Comparison of ENCODE assay signal across 24 cellular contexts in the genomic region with DNA sequence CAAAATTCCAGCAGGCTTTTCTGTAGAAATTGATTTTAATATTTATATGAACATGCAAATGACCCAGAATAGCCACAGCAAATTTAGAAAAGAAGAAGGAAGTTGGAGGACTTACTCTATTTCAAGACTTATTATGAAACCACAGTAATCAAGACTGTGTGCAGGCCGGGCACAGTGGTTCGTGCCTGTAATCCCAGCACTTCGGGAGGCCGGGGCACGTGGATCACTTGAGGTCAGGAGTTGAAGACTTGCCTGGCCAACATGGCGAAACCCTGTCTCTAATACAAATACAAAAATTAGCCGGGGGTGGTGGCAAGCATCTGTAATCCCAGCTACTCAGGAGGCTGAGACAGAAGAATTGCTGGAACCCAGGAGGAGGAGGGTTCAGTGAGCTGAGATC. TPM values are rescaled to one million over a fixed set of nuclear protein-coding genes. Genes with fewer than 3 reads are reported as not detected.
DNase-seq lines count a peak whose midpoint lies in the region; ATAC-seq and TF ChIP-seq lines count a peak whose summit lies in the region.
"Had no signal": no experiment of that assay in that cellular context is flagged by ENCODE, and none has a peak within 500 bp of the region (broad histone marks: within the 10 kb centered on the region; RNA-seq: fewer than 3 reads in every experiment).

No MANE protein-coding gene starts in this region.

- H3K9me3 Mint-ChIP-seq in memory B cell (no peaks in the 10 kb centered on the region), chondrocyte (ENCODE audit: low read depth) (no peaks in the 10 kb centered on the region), WTC11 (no peaks in the 10 kb centered on the region)
- H3K9me3 Mint-ChIP-seq: activated CD4-positive, alpha-beta memory T cell treated with anti-CD3 and anti-CD28 coated beads for 36 hours; activated naive CD8-positive, alpha-beta T cell treated with anti-CD3 and anti-CD28 coated beads for 36 hours; activated T-cell treated with anti-CD3 and anti-CD28 coated beads, Interleukin-2, amount 50 U/mL, for 4 hours; neural crest cell had no signal

- H3K27me3 Mint-ChIP-seq in memory B cell (peaks cover 8% of the 10 kb centered on the region), chondrocyte (ENCODE audit: low read depth) (peaks cover 32% of the 10 kb centered on the region), WTC11 (ENCODE audit: low read depth) (peaks cover 10% of the 10 kb centered on the region)

- POLR2A ChIA-PET in WTC11 (lab: Charles Lee): no interaction called here

- H3K4me1 Mint-ChIP-seq in memory B cell: peaks cover 19% of the 10 kb centered on the region
- no peaks in the 10 kb centered on the region for H3K4me1 Mint-ChIP-seq in chondrocyte (ENCODE audit: low read depth)
- no peaks in the 10 kb centered on the region for H3K4me1 Mint-ChIP-seq in WTC11

- no peak for TF ChIP-seq CTCF in NB4 (IDR thresholded peaks at IDR 0.05; ENCODE audit: low read depth, low read length)
- no peak for TF ChIP-seq CTCF in VCaP (conservative IDR thresholded peaks at IDR 0.05)
- TF ChIP-seq CTCF in chondrocyte (IDR thresholded peaks at IDR 0.05): no peak
- TF ChIP-seq CTCF in WTC11 (IDR thresholded peaks at IDR 0.05): no peak

- H3K4me3 Mint-ChIP-seq in memory B cell: peak overlapping the region; percentile 75
- no peak overlapping the region for H3K4me3 Mint-ChIP-seq in chondrocyte (ENCODE audit: unreplicated experiment)
- no peak overlapping the region for H3K4me3 Mint-ChIP-seq in WTC11
- H3K4me3 Mint-ChIP-seq: activated CD4-positive, alpha-beta memory T cell treated with anti-CD3 and anti-CD28 coated beads for 36 hours; activated naive CD8-positive, alpha-beta T cell treated with anti-CD3 and anti-CD28 coated beads for 36 hours; activated T-cell treated with anti-CD3 and anti-CD28 coated beads, Interleukin-2, amount 50 U/mL, for 4 hours; neural crest cell had no signal

- H3K36me3 Mint-ChIP-seq in memory B cell: no peaks in the 10 kb centered on the region
- H3K36me3 Mint-ChIP-seq in chondrocyte (ENCODE audit: low read depth): no peaks in the 10 kb centered on the region
- no peaks in the 10 kb centered on the region for H3K36me3 Mint-ChIP-seq in WTC11
- H3K36me3 Mint-ChIP-seq: activated CD4-positive, alpha-beta memory T cell treated with anti-CD3 and anti-CD28 coated beads for 36 hours; activated naive CD8-positive, alpha-beta T cell treated with anti-CD3 and anti-CD28 coated beads for 36 hours had no signal

- DNase-seq in CD1c-positive myeloid dendritic cell (ENCODE audit: extremely low spot score) (peak; percentile 80), NB4 (ENCODE audit: low read depth) (peak; percentile 86), memory B cell (ENCODE audit: low spot score in 2 of 2) (no peak), chondrocyte (ENCODE audit: low spot score) (no peak), WTC11 (ENCODE audit: low spot score) (no peak), ureter (ENCODE audit: low spot score) (no peak)
- DNase-seq: activated CD4-positive, alpha-beta memory T cell treated with anti-CD3 and anti-CD28 coated beads for 36 hours; activated naive CD8-positive, alpha-beta T cell treated with anti-CD3 and anti-CD28 coated beads for 36 hours; activated T-cell treated with anti-CD3 and anti-CD28 coated beads, Interleukin-2, amount 50 U/mL, for 4 hours; Caco-2; dorsolateral prefrontal cortex; erythroblast; NCI-H1092 treated with DMSO at 0.1 percent for 48 hours; NCI-H2171 treated with DMSO at 0.1 percent for 48 hours; retina; SHP77; T-helper 9 cell had no signal

- ATAC-seq in memory B cell (ENCODE audit: low read depth) (peak; percentile 67), WTC11 (no peak), HG03175 (IDR thresholded peaks at IDR 0.05; ENCODE audit: unreplicated experiment) (no peak)
- ATAC-seq: activated T-cell treated with anti-CD3 and anti-CD28 coated beads, Interleukin-2, amount 50 U/mL, for 4 hours had no signal

- CTCF ChIA-PET in WTC11 (lab: Charles Lee): interaction anchor here (1.4 kb wide), 1 partner anchor 90 kb away, joined by 5 read pairs; no protein-coding TSS in a partner anchor

- peak overlapping the region; percentile 58 for H3K27ac ChIP-seq in VCaP
- H3K27ac ChIP-seq: breast epithelium, dorsolateral prefrontal cortex had no signal

- no peak overlapping the region for H3K4me3 ChIP-seq in NB4 (ENCODE audit: low read depth, low read length)
- H3K4me3 ChIP-seq: breast epithelium, dorsolateral prefrontal cortex had no signal

- TF ChIP-seq POLR2A in NB4 (IDR thresholded peaks at IDR 0.05; ENCODE audit: extremely low read depth, insufficient read length): no peak

- H3K27ac Mint-ChIP-seq in memory B cell: no peak overlapping the region
- H3K27ac Mint-ChIP-seq in chondrocyte (ENCODE audit: unreplicated experiment): no peak overlapping the region
- H3K27ac Mint-ChIP-seq in WTC11: no peak overlapping the region
- H3K27ac Mint-ChIP-seq: activated CD4-positive, alpha-beta memory T cell treated with anti-CD3 and anti-CD28 coated beads for 36 hours; activated naive CD8-positive, alpha-beta T cell treated with anti-CD3 and anti-CD28 coated beads for 36 hours had no signal

TF ChIP-seq in WTC11, 78 proteins besides CTCF, POLR2A, EP300 and RAD21:
- TF ChIP-seq OVOL2 (CRISPR knock-in tag; IDR thresholded peaks at IDR 0.05; ENCODE audit: borderline replicate concordance): no peak
- TF ChIP-seq, protein P1, sequence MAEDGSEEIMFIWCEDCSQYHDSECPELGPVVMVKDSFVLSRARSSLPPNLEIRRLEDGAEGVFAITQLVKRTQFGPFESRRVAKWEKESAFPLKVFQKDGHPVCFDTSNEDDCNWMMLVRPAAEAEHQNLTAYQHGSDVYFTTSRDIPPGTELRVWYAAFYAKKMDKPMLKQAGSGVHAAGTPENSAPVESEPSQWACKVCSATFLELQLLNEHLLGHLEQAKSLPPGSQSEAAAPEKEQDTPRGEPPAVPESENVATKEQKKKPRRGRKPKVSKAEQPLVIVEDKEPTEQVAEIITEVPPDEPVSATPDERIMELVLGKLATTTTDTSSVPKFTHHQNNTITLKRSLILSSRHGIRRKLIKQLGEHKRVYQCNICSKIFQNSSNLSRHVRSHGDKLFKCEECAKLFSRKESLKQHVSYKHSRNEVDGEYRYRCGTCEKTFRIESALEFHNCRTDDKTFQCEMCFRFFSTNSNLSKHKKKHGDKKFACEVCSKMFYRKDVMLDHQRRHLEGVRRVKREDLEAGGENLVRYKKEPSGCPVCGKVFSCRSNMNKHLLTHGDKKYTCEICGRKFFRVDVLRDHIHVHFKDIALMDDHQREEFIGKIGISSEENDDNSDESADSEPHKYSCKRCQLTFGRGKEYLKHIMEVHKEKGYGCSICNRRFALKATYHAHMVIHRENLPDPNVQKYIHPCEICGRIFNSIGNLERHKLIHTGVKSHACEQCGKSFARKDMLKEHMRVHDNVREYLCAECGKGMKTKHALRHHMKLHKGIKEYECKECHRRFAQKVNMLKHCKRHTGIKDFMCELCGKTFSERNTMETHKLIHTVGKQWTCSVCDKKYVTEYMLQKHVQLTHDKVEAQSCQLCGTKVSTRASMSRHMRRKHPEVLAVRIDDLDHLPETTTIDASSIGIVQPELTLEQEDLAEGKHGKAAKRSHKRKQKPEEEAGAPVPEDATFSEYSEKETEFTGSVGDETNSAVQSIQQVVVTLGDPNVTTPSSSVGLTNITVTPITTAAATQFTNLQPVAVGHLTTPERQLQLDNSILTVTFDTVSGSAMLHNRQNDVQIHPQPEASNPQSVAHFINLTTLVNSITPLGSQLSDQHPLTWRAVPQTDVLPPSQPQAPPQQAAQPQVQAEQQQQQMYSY (CRISPR knock-in tag; IDR thresholded peaks at IDR 0.05): no peak
- TF ChIP-seq, protein P2, sequence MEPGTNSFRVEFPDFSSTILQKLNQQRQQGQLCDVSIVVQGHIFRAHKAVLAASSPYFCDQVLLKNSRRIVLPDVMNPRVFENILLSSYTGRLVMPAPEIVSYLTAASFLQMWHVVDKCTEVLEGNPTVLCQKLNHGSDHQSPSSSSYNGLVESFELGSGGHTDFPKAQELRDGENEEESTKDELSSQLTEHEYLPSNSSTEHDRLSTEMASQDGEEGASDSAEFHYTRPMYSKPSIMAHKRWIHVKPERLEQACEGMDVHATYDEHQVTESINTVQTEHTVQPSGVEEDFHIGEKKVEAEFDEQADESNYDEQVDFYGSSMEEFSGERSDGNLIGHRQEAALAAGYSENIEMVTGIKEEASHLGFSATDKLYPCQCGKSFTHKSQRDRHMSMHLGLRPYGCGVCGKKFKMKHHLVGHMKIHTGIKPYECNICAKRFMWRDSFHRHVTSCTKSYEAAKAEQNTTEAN (CRISPR knock-in tag; IDR thresholded peaks at IDR 0.05): no peak
- TF ChIP-seq, protein P3, sequence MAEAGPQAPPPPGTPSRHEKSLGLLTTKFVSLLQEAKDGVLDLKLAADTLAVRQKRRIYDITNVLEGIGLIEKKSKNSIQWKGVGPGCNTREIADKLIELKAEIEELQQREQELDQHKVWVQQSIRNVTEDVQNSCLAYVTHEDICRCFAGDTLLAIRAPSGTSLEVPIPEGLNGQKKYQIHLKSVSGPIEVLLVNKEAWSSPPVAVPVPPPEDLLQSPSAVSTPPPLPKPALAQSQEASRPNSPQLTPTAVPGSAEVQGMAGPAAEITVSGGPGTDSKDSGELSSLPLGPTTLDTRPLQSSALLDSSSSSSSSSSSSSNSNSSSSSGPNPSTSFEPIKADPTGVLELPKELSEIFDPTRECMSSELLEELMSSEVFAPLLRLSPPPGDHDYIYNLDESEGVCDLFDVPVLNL (CRISPR knock-in tag; IDR thresholded peaks at IDR 0.05; ENCODE audit: borderline replicate concordance, low read depth): no peak
- TF ChIP-seq, protein P4, sequence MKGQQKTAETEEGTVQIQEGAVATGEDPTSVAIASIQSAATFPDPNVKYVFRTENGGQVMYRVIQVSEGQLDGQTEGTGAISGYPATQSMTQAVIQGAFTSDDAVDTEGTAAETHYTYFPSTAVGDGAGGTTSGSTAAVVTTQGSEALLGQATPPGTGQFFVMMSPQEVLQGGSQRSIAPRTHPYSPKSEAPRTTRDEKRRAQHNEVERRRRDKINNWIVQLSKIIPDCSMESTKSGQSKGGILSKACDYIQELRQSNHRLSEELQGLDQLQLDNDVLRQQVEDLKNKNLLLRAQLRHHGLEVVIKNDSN (CRISPR knock-in tag; IDR thresholded peaks at IDR 0.05): no peak
- TF ChIP-seq GRHL2 (CRISPR knock-in tag; IDR thresholded peaks at IDR 0.05; ENCODE audit: insufficient replicate concordance, severe bottlenecking): no peak
- no peak for TF ChIP-seq FOXJ3 (CRISPR knock-in tag; IDR thresholded peaks at IDR 0.05; ENCODE audit: borderline replicate concordance)
- TF ChIP-seq JUN (CRISPR knock-in tag; IDR thresholded peaks at IDR 0.05): no peak
- no peak for TF ChIP-seq CREB1 (CRISPR knock-in tag; IDR thresholded peaks at IDR 0.05)

RNA-seq across cellular contexts. Expression of a gene that starts 6.0 kb away (rescaled TPM):
- not detected in 3 replicates for total RNA-seq in chondrocyte
- not detected in 3 replicates for total RNA-seq in WTC11 (2021)
- 0.36 TPM for total RNA-seq in ureter
- total RNA-seq: activated CD4-positive, alpha-beta memory T cell treated with anti-CD3 and anti-CD28 coated beads for 36 hours; activated naive CD8-positive, alpha-beta T cell treated with anti-CD3 and anti-CD28 coated beads for 36 hours; activated T-cell treated with anti-CD3 and anti-CD28 coated beads, Interleukin-2, amount 50 U/mL, for 4 hours; Caco-2; G401; neural crest cell had no signal

RNA-seq across cellular contexts. Expression of a gene that starts 48.2 kb away (rescaled TPM):
- total RNA-seq in chondrocyte (not detected in 3 replicates), WTC11 (2021) (1.3 to 3.2 TPM (median 1.7 TPM) in 3 replicates), ureter (not detected)
- total RNA-seq: activated CD4-positive, alpha-beta memory T cell treated with anti-CD3 and anti-CD28 coated beads for 36 hours; activated naive CD8-positive, alpha-beta T cell treated with anti-CD3 and anti-CD28 coated beads for 36 hours; activated T-cell treated with anti-CD3 and anti-CD28 coated beads, Interleukin-2, amount 50 U/mL, for 4 hours; breast epithelium; Caco-2; G401; mesenteric fat pad; neural crest cell; subcutaneous adipose tissue had no signal

Comparison
In these comparisons a context has a peak if more than half of its experiments do, and no peak if none do; other contexts are left out.
1. DNase-seq: peak in CD1c-positive myeloid dendritic cell (single experiment) and NB4 (single experiment); none in memory B cell (0 of 2), chondrocyte (single experiment), WTC11 (single experiment) and ureter (single experiment).